In genomic region chr16:67644038-67644437, GRCh38 we compare ENCODE assay signal across 1 cellular context.
TF ChIP-seq lines count a peak whose summit lies in the region.

No MANE protein-coding gene starts in this region.

TF ChIP-seq in GM12878, 131 proteins besides CTCF, POLR2A, EP300 and RAD21:
- TF ChIP-seq, protein P1, sequence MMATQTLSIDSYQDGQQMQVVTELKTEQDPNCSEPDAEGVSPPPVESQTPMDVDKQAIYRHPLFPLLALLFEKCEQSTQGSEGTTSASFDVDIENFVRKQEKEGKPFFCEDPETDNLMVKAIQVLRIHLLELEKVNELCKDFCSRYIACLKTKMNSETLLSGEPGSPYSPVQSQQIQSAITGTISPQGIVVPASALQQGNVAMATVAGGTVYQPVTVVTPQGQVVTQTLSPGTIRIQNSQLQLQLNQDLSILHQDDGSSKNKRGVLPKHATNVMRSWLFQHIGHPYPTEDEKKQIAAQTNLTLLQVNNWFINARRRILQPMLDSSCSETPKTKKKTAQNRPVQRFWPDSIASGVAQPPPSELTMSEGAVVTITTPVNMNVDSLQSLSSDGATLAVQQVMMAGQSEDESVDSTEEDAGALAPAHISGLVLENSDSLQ (IDR thresholded peaks at IDR 0.05): no peak
- TF ChIP-seq ETV6 (conservative IDR thresholded peaks at IDR 0.05 in 1 of 2, IDR thresholded peaks at IDR 0.05 in 1 of 2; ENCODE audit: borderline replicate concordance in 1 of 2, low read depth in 1 of 2) (no peak), CREB1 (IDR thresholded peaks at IDR 0.05; ENCODE audit: low read depth) (no peak), FOXM1 (IDR thresholded peaks at IDR 0.05; ENCODE audit: low read depth, low read length) (no peak), TCF7 (IDR thresholded peaks at IDR 0.05; ENCODE audit: borderline replicate concordance) (no peak), SPI1 (IDR thresholded peaks at IDR 0.05; ENCODE audit: borderline replicate concordance, insufficient read depth, low read depth, low read length) (no peak), EGR1 (IDR thresholded peaks at IDR 0.05; ENCODE audit: borderline replicate concordance in 1 of 2, low read depth in 2 of 2, low read length in 2 of 2) (no peak), USF2 (IDR thresholded peaks at IDR 0.05; ENCODE audit: borderline replicate concordance, low read depth, low read length) (no peak), GABPA (IDR thresholded peaks at IDR 0.05; ENCODE audit: low read depth) (no peak), JUND (IDR thresholded peaks at IDR 0.05; ENCODE audit: low read depth, low read length) (no peak), NR2C1 (IDR thresholded peaks at IDR 0.05) (no peak), NRF1 (conservative IDR thresholded peaks at IDR 0.05; ENCODE audit: low read depth, low read length) (no peak)
- TF ChIP-seq, protein P2, sequence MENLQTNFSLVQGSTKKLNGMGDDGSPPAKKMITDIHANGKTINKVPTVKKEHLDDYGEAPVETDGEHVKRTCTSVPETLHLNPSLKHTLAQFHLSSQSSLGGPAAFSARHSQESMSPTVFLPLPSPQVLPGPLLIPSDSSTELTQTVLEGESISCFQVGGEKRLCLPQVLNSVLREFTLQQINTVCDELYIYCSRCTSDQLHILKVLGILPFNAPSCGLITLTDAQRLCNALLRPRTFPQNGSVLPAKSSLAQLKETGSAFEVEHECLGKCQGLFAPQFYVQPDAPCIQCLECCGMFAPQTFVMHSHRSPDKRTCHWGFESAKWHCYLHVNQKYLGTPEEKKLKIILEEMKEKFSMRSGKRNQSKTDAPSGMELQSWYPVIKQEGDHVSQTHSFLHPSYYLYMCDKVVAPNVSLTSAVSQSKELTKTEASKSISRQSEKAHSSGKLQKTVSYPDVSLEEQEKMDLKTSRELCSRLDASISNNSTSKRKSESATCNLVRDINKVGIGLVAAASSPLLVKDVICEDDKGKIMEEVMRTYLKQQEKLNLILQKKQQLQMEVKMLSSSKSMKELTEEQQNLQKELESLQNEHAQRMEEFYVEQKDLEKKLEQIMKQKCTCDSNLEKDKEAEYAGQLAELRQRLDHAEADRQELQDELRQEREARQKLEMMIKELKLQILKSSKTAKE (IDR thresholded peaks at IDR 0.05; ENCODE audit: low read depth, poor library complexity, severe bottlenecking): no peak
